In the genomic region with DNA sequence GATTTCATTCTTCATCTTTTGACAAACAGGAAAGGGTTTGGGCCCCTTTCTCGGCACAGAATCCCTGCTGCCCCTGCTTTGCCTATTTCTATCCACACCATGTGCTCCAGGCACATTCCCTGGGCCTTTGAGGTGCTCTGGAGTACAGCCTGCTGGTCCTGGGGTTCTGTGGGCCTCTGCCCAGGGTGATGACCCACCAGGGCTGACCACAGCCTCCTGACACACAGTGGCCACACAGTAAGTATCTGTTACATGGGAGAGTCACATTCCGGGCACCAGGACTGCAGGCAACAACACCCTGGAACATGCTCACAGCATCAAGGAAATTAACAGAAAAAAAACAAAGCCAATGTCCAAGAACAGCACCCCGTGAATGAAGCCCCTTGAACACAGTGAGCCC, we compare ENCODE assay signal across 17 cellular contexts. TPM values are rescaled to one million over a fixed set of nuclear protein-coding genes. Genes with fewer than 3 reads are reported as not detected.
DNase-seq lines count a peak whose midpoint lies in the region; ATAC-seq and TF ChIP-seq lines count a peak whose summit lies in the region.
"Had no signal": no experiment of that assay in that cellular context is flagged by ENCODE, and none has a peak within 500 bp of the region (broad histone marks: within the 10 kb centered on the region; RNA-seq: fewer than 3 reads in every experiment).

No MANE protein-coding gene starts in this region.

- no peaks in the 10 kb centered on the region for H4K20me1 ChIP-seq in neural progenitor cell (ENCODE audit: low read depth)

- H3K79me2 ChIP-seq in neural progenitor cell (ENCODE audit: low read depth) = no peaks in the 10 kb centered on the region

- no peak overlapping the region for H2AFZ ChIP-seq in neural progenitor cell (replicated peaks)

- H3K9me3 ChIP-seq in RWPE2 (ENCODE audit: severe bottlenecking) = no peaks in the 10 kb centered on the region
- H3K9me3 ChIP-seq in neural progenitor cell (ENCODE audit: low read depth) = no peaks in the 10 kb centered on the region
- H3K9me3 ChIP-seq in WERI-Rb-1 (ENCODE audit: severe bottlenecking) = no peaks in the 10 kb centered on the region
- H3K9me3 ChIP-seq: BE2C had no signal

- H3K36me3 ChIP-seq in RWPE2 (ENCODE audit: low read depth) (no peaks in the 10 kb centered on the region), neural progenitor cell (no peaks in the 10 kb centered on the region), WERI-Rb-1 (no peaks in the 10 kb centered on the region)
- H3K36me3 ChIP-seq: BE2C had no signal

- H3K9me3 Mint-ChIP-seq in neural progenitor cell = no peaks in the 10 kb centered on the region
- H3K9me3 Mint-ChIP-seq: CD4-positive, alpha-beta memory T cell; H9 had no signal

- H3K4me3 Mint-ChIP-seq in neural progenitor cell = no peak overlapping the region
- H3K4me3 Mint-ChIP-seq: CD4-positive, alpha-beta memory T cell; H9 had no signal

- H3F3A ChIP-seq in neural progenitor cell (ENCODE audit: low read depth) = peaks cover 10% of the 10 kb centered on the region

- H3K36me3 Mint-ChIP-seq in neural progenitor cell = peaks cover 3% of the 10 kb centered on the region
- H3K36me3 Mint-ChIP-seq: CD4-positive, alpha-beta memory T cell had no signal

- H3K4me1 Mint-ChIP-seq in neural progenitor cell = peaks cover 27% of the 10 kb centered on the region
- H3K4me1 Mint-ChIP-seq: CD4-positive, alpha-beta memory T cell had no signal

- H3K9ac ChIP-seq in neural progenitor cell = no peak overlapping the region

- peaks cover 5% of the 10 kb centered on the region for H3K27me3 Mint-ChIP-seq in neural progenitor cell (ENCODE audit: insufficient read depth, low read depth)
- H3K27me3 Mint-ChIP-seq: CD4-positive, alpha-beta memory T cell had no signal

- peak; percentile 4 for DNase-seq in ELR (ENCODE audit: low read depth)
- DNase-seq in RWPE2 (ENCODE audit: low spot score) = no peak
- DNase-seq in kidney tubule cell (ENCODE audit: low spot score) = peak; percentile 47
- no peak for DNase-seq in neural progenitor cell (ENCODE audit: low spot score)
- DNase-seq in activated CD4-positive, CD25-positive, alpha-beta regulatory T cell treated with anti-CD3 and anti-CD28 coated beads, Interleukin-2, amount 50 U/mL, for 72 hours = no peak
- DNase-seq in NCI-H1436 treated with DMSO at 0.1 percent for 48 hours (lab: John Stamatoyannopoulos, UW) = no peak
- DNase-seq in WERI-Rb-1 = no peak
- DNase-seq: ACHN; BE2C; C1 segment of cervical spinal cord; Calu3; CD4-positive, alpha-beta memory T cell; DMS79 treated with DMSO at 0.1 percent for 48 hours; H9 had no signal

- H3K27ac ChIP-seq in RWPE2 (ENCODE audit: poor library complexity, severe bottlenecking) = no peak overlapping the region
- no peak overlapping the region for H3K27ac ChIP-seq in neural progenitor cell
- H3K27ac ChIP-seq in WERI-Rb-1 = no peak overlapping the region

- H3K27me3 ChIP-seq in RWPE2 (ENCODE audit: insufficient read depth, poor library complexity, severe bottlenecking) (no peaks in the 10 kb centered on the region), neural progenitor cell (no peaks in the 10 kb centered on the region), WERI-Rb-1 (ENCODE audit: insufficient read depth, low read depth, severe bottlenecking) (no peaks in the 10 kb centered on the region)
- H3K27me3 ChIP-seq: BE2C had no signal

- ATAC-seq in RWPE2 (ENCODE audit: low read depth) (peak; percentile 17; the same call in 1 of the 3 replicates), HG03135 (IDR thresholded peaks at IDR 0.05; ENCODE audit: unreplicated experiment) (no peak)

- H3K4me2 ChIP-seq in neural progenitor cell = no peak overlapping the region

- H3K4me3 ChIP-seq in RWPE2 (ENCODE audit: severe bottlenecking) (no peak overlapping the region), neural progenitor cell (no peak overlapping the region), WERI-Rb-1 (ENCODE audit: low read depth, low read length) (no peak overlapping the region)

- H3K4me1 ChIP-seq in RWPE2 (ENCODE audit: insufficient read depth, poor library complexity, severe bottlenecking) (no peaks in the 10 kb centered on the region), neural progenitor cell (peaks cover 25% of the 10 kb centered on the region)
- H3K4me1 ChIP-seq: BE2C had no signal

- peak overlapping the region; percentile 46 for H3K27ac Mint-ChIP-seq in neural progenitor cell

- TF ChIP-seq CTCF in RWPE2 (IDR thresholded peaks at IDR 0.05; ENCODE audit: poor library complexity, severe bottlenecking) (no peak), neural progenitor cell (IDR thresholded peaks at IDR 0.05) (no peak), WERI-Rb-1 (IDR thresholded peaks at IDR 0.05; ENCODE audit: low read depth, low read length) (no peak)

RNA-seq across cellular contexts. Expression of gene SCUBE2, which starts 39.1 kb away (rescaled TPM):
- total RNA-seq in neural progenitor cell (ENCODE audit: low replicate concordance) = 21.2 and 42.1 TPM in 2 replicates
- total RNA-seq: Calu3, G401, HT-29 had no signal

RNA-seq across cellular contexts. Expression of gene NRIP3, which starts 48.5 kb away (rescaled TPM):
- 38.1 and 42.7 TPM in 2 replicates for total RNA-seq in neural progenitor cell (ENCODE audit: low replicate concordance)
- total RNA-seq: HT-29 had no signal

Comparison
In these comparisons a context has a peak if more than half of its experiments do, and no peak if none do; other contexts are left out.
1. DNase-seq: peak in ELR (single experiment) and kidney tubule cell (single experiment); none in RWPE2 (single experiment), neural progenitor cell (single experiment), activated CD4-positive, CD25-positive, alpha-beta regulatory T cell treated with anti-CD3 and anti-CD28 coated beads, Interleukin-2, amount 50 U/mL, for 72 hours (single experiment), NCI-H1436 treated with DMSO at 0.1 percent for 48 hours (single experiment) and WERI-Rb-1 (single experiment).